Comparison of ENCODE assay signal across 9 cellular contexts in the genomic region with DNA sequence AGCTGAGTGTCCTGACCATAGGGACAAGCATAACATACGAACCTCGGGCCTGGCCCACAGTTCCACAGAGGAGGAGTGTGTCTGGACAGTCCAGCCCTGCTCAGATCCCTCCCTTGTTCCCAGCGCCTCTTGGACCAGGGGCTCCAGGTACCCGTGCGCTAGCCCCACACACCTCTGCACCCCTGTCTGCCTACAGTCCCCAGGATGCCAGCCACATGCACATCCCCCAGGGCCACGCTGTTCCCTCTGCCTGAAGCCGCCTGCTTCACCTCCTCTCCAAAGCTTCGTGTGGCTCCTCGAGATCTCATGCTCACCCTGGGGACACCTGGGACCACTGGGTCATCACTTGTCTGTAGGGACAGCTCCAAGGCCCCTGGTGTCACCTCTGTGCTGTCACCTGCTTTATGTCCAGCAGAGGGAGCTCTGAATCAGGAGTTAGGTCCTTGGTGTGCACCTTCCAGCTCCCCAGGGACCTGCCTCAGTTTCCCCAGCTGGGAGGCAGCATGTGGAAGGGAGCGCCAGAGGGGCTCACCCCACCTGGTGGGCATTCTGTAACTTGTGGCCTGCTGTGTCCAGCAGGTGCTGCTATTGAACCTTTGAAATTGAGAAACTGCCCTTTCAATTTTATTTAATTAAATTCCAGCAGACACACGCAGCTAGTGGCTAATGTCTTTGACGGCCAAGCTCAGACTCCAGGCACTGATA. TPM values are rescaled to one million over a fixed set of nuclear protein-coding genes. Genes with fewer than 3 reads are reported as not detected.
DNase-seq lines count a peak whose midpoint lies in the region; ATAC-seq, FAIRE-seq and TF ChIP-seq lines count a peak whose summit lies in the region.
"Had no signal": no experiment of that assay in that cellular context is flagged by ENCODE, and none has a peak within 500 bp of the region (broad histone marks: within the 10 kb centered on the region; RNA-seq: fewer than 3 reads in every experiment).

No MANE protein-coding gene starts in this region.

- H3K27ac ChIP-seq in H1 (ENCODE audit: low read depth, low read length) (no peak overlapping the region), neural cell (ENCODE audit: low read length) (no peak overlapping the region)

- H3K4ac ChIP-seq in H1 (replicated peaks; ENCODE audit: insufficient read length, low read depth, low read length): no peak overlapping the region

- peak; percentile 66 for DNase-seq in GM03348 (ENCODE audit: low spot score)
- peak; percentile 53 for DNase-seq in M059J (ENCODE audit: low read depth)
- peak; percentile 20 to 41 for DNase-seq in activated CD4-positive, alpha-beta T cell treated with anti-CD3 and anti-CD28 coated beads, Interleukin-2, amount 50 U/mL, for 24 hours (ENCODE audit: low read depth in 1 of 2, low spot score in 1 of 2)
- peak in 1 of 2 experiments; percentile 86 for DNase-seq in H1 (ENCODE audit: low read depth in 1 of 2, low spot score in 2 of 2)
- DNase-seq in KG1 (lab: John Stamatoyannopoulos, UW): no peak

- TF ChIP-seq RAD21 in H1 (IDR thresholded peaks at IDR 0.05 in 1 of 2, conservative IDR thresholded peaks at IDR 0.05 in 1 of 2; ENCODE audit: low read depth in 2 of 2, low read length in 2 of 2) (peak; percentile 85 to 89), neural cell (conservative IDR thresholded peaks at IDR 0.05) (peak; percentile 78)

- H3K18ac ChIP-seq in H1 (ENCODE audit: extremely low read depth, low read length): no peak overlapping the region

- no peak overlapping the region for H3K56ac ChIP-seq in H1 (replicated peaks; ENCODE audit: insufficient read length, low read depth, low read length)

- peak; percentile 85 for FAIRE-seq in H1 (lab: Jason Lieb, UNC)

- no peak overlapping the region for H2AFZ ChIP-seq in H1 (ENCODE audit: low read length)
- H2AFZ ChIP-seq in neural cell (ENCODE audit: low read depth, low read length): no peak overlapping the region

- H3K79me2 ChIP-seq in H1 (ENCODE audit: control insufficient read depth in 1 of 2, insufficient read depth in 2 of 2, low read length in 2 of 2) (no peaks in the 10 kb centered on the region), neural cell (replicated peaks; ENCODE audit: insufficient read depth, low read length) (no peaks in the 10 kb centered on the region)

- no peak overlapping the region for H2BK5ac ChIP-seq in H1 (ENCODE audit: low read depth, low read length)

- no peak for TF ChIP-seq EP300 in H1 (IDR thresholded peaks at IDR 0.05; ENCODE audit: borderline replicate concordance in 1 of 2, low read depth in 2 of 2, low read length in 2 of 2)
- no peak for TF ChIP-seq EP300 in neural cell (conservative IDR thresholded peaks at IDR 0.05; ENCODE audit: poor library complexity, severe bottlenecking)

- H2AK5ac ChIP-seq in H1 (ENCODE audit: low read depth, low read length): no peak overlapping the region

- H3K23ac ChIP-seq in H1 (ENCODE audit: insufficient read length): no peak overlapping the region

- H3K4me1 ChIP-seq in H1 (replicated peaks in 1 of 4; ENCODE audit: control insufficient read depth in 3 of 4, insufficient read depth in 4 of 4, low read length in 3 of 4): peaks cover 0 to 6% (median 3%) of the 10 kb centered on the region in 4 experiments; a peak in 5 of 7 replicates

- H3K79me1 ChIP-seq in H1 (ENCODE audit: low read depth, low read length): no peaks in the 10 kb centered on the region

- H2BK120ac ChIP-seq in H1 (replicated peaks; ENCODE audit: low read depth, low read length): no peak overlapping the region

- no peak for TF ChIP-seq POLR2A in H1 (IDR thresholded peaks at IDR 0.05; ENCODE audit: control extremely low read depth in 1 of 2, low read depth in 2 of 2, low read length in 2 of 2)

- TF ChIP-seq CTCF in H1 (IDR thresholded peaks at IDR 0.05; ENCODE audit: control extremely low read depth in 1 of 3, insufficient read depth in 1 of 3, low read depth in 1 of 3, low read length in 3 of 3) (peak; percentile 85 to 87 (median 87)), neural cell (IDR thresholded peaks at IDR 0.05; ENCODE audit: poor library complexity, severe bottlenecking) (peak; percentile 85)

- H3K4me2 ChIP-seq in H1 (ENCODE audit: insufficient read depth in 1 of 2, low read depth in 2 of 2, low read length in 2 of 2): no peak overlapping the region
- no peak overlapping the region for H3K4me2 ChIP-seq in neural cell (ENCODE audit: low read length)

- CTCF ChIA-PET in H1 (lab: Charles Lee; ENCODE audit: partially characterized antibody): interaction anchor here (0.6 to 5.3 kb wide), 61 partner anchors 7 to 396 kb away, joined by 3 to 199 read pairs (median 4); partner anchors contain the start of genes ARFGAP1, BIRC7, COL20A1 and NKAIN4

- H3K36me3 ChIP-seq in H1 (ENCODE audit: control insufficient read depth in 2 of 4, insufficient read depth in 4 of 4, low read length in 3 of 4) (no peaks in the 10 kb centered on the region), neural cell (ENCODE audit: insufficient read depth, low read length) (no peaks in the 10 kb centered on the region)

- no peak overlapping the region for H4K8ac ChIP-seq in H1 (ENCODE audit: extremely low read depth, insufficient read depth, low read length)

- H3K4me3 ChIP-seq in H1 (ENCODE audit: extremely low read depth in 1 of 4, insufficient read depth in 2 of 4, low read depth in 3 of 4, low read length in 4 of 4) (no peak overlapping the region), neural cell (ENCODE audit: low read length) (no peak overlapping the region)

- H4K20me1 ChIP-seq in H1 (replicated peaks in 1 of 2; ENCODE audit: control insufficient read depth in 1 of 2, insufficient read depth in 2 of 2, low read length in 2 of 2) (peaks cover 0 to 3% of the 10 kb centered on the region in 2 experiments), neural cell (ENCODE audit: insufficient read depth) (no peaks in the 10 kb centered on the region)

- no peak overlapping the region for H2BK12ac ChIP-seq in H1 (ENCODE audit: low read depth, low read length)

- H3K9ac ChIP-seq in H1 (replicated peaks in 1 of 4; ENCODE audit: extremely low read depth in 1 of 4, low read depth in 3 of 4, low read length in 3 of 4): no peak overlapping the region
- H3K9ac ChIP-seq in neural cell (ENCODE audit: low read length): no peak overlapping the region

- ATAC-seq in HG02763 (IDR thresholded peaks at IDR 0.05; ENCODE audit: unreplicated experiment) (no peak), HG03039 (IDR thresholded peaks at IDR 0.05; ENCODE audit: unreplicated experiment) (no peak)

- H2BK20ac ChIP-seq in H1 (ENCODE audit: low read length): no peak overlapping the region

- POLR2A ChIA-PET in H1 (lab: Charles Lee; ENCODE audit: partially characterized antibody): interaction anchor here (0.7 to 3.3 kb wide), 10 partner anchors 9 to 74 kb away, joined by 3 to 14 read pairs (median 4); partner anchors contain the start of gene BIRC7

- WGBS in H1 (ENCODE audit: extremely low coverage in 1 of 2, insufficient coverage in 1 of 2, insufficient read length in 1 of 2, insufficient replicate concordance in 2 of 2, low coverage in 1 of 2, low lambda C conversion rate in 2 of 2, missing lambda C conversion rate in 1 of 2), 2 experiments: 66% methylated on average over 12 of the region's 12 CpGs; no CpG with 5 or more reads in 1 of the 2 experiments

- H3K9me3 ChIP-seq in H1 (ENCODE audit: insufficient read depth in 2 of 2, low read depth in 1 of 2, low read length in 1 of 2) (no peaks in the 10 kb centered on the region), neural cell (ENCODE audit: low read length) (no peaks in the 10 kb centered on the region)

- no peaks in the 10 kb centered on the region for H3F3A ChIP-seq in neural cell (ENCODE audit: insufficient read depth, low read length, poor library complexity, severe bottlenecking)

- H3K14ac ChIP-seq in H1 (ENCODE audit: insufficient read length): no peak overlapping the region

- no peak overlapping the region for H4K5ac ChIP-seq in H1 (ENCODE audit: insufficient read length, low read depth, low read length)

- H3K9me2 ChIP-seq in neural cell (ENCODE audit: insufficient read depth, low read length): no peaks in the 10 kb centered on the region

- peak overlapping the region; percentile 89; the same call in 1 of the 2 replicates for H2BK15ac ChIP-seq in H1 (ENCODE audit: low read length)

- H3K27me3 ChIP-seq in H1 (replicated peaks in 1 of 4; ENCODE audit: control insufficient read depth in 3 of 4, extremely low read depth in 1 of 4, insufficient read depth in 3 of 4, low read length in 3 of 4) (peaks cover 0 to 3% (median 0%) of the 10 kb centered on the region in 4 experiments; a peak in 2 of 7 replicates), neural cell (ENCODE audit: insufficient read depth, low read depth, low read length) (no peaks in the 10 kb centered on the region)

- H4K91ac ChIP-seq in H1 (replicated peaks; ENCODE audit: insufficient read length, low read length): no peak overlapping the region

- H3K23me2 ChIP-seq in H1 (ENCODE audit: low read depth, low read length): peaks cover 2% of the 10 kb centered on the region; the same call in 1 of the 2 replicates

RNA-seq across cellular contexts. Expression of gene YTHDF1, which starts 7.3 kb away (rescaled TPM):
- total RNA-seq in M059J (2014; rRNA removed; shearing (Covaris generic)): 28.4 and 41.2 TPM in 2 replicates
- 66.0 and 66.1 TPM in 2 replicates for total RNA-seq in H1 (2021; fragmentation: NEBNext Ultra II Directional; extraction: Animal tissue kit (Norgen Biotek cat#: 25700))
- polyA plus RNA-seq in H1 (2011; rRNA removed) (32.8 and 38.3 TPM in 2 replicates), neural cell (36.9 and 38.2 TPM in 2 replicates)
- polyA plus RNA-seq in H1 (2011; cell fraction: cytosol; rRNA removed): 41.4 TPM
- polyA plus RNA-seq in H1 (2011; cell fraction: nucleus; rRNA removed): 41.1 TPM
- 46.9 to 54.7 TPM (median 49.9 TPM) in 4 replicates for polyA plus RNA-seq in H1 (2012, experiment 1 of 2)
- 35.5 TPM for polyA plus RNA-seq in H1 (2012, experiment 2 of 2)
- polyA plus RNA-seq in H1 (2013, experiment 1 of 2): 44.4 TPM
- 44.2 TPM for polyA plus RNA-seq in H1 (2013, experiment 2 of 2)
- 42.5 and 44.7 TPM in 2 replicates for polyA minus RNA-seq in H1 (2011; rRNA and poly(A)+ RNA removed)
- polyA minus RNA-seq in H1 (2011; cell fraction: cytosol; rRNA and poly(A)+ RNA removed): 40.8 TPM
- polyA minus RNA-seq in H1 (2011; cell fraction: nucleus; rRNA and poly(A)+ RNA removed): 22.0 TPM
- 30.9 and 33.9 TPM in 2 replicates for polyA minus RNA-seq in neural cell

RNA-seq across cellular contexts. Expression of gene BIRC7, which starts 12.4 kb away (rescaled TPM):
- not detected in 2 replicates for total RNA-seq in M059J (2014; rRNA removed; shearing (Covaris generic))
- 0.41 TPM in 1 of 2 replicates, not detected in the other for total RNA-seq in H1 (2021; fragmentation: NEBNext Ultra II Directional; extraction: Animal tissue kit (Norgen Biotek cat#: 25700))
- polyA plus RNA-seq in H1 (2011; rRNA removed): 0.11 and 0.16 TPM in 2 replicates
- polyA plus RNA-seq in H1 (2011; cell fraction: cytosol; rRNA removed): 0.16 TPM
- 0.77 TPM for polyA plus RNA-seq in H1 (2011; cell fraction: nucleus; rRNA removed)
- polyA plus RNA-seq in H1 (2012, experiment 1 of 2): 0.19 TPM in 1 of 4 replicates, not detected in the others
- polyA plus RNA-seq in H1 (2012, experiment 2 of 2): not detected
- polyA plus RNA-seq in H1 (2013, experiment 1 of 2): 0.06 TPM
- polyA plus RNA-seq in H1 (2013, experiment 2 of 2): 0.06 TPM
- polyA minus RNA-seq in H1 (2011; rRNA and poly(A)+ RNA removed): not detected in 2 replicates
- polyA minus RNA-seq in H1 (2011; cell fraction: cytosol; rRNA and poly(A)+ RNA removed): not detected
- not detected for polyA minus RNA-seq in H1 (2011; cell fraction: nucleus; rRNA and poly(A)+ RNA removed)
- polyA plus RNA-seq in neural cell: not detected in 2 replicates
- polyA minus RNA-seq in neural cell: not detected in 2 replicates
- total RNA-seq: skeletal muscle tissue had no signal

RNA-seq across cellular contexts. Expression of gene NKAIN4, which starts 31.0 kb away (rescaled TPM):
- not detected in 2 replicates for total RNA-seq in M059J (2014; rRNA removed; shearing (Covaris generic))
- total RNA-seq in H1 (2021; fragmentation: NEBNext Ultra II Directional; extraction: Animal tissue kit (Norgen Biotek cat#: 25700)): 6.6 and 6.9 TPM in 2 replicates
- polyA plus RNA-seq in H1 (2011; rRNA removed): 17.0 and 21.9 TPM in 2 replicates
- 13.2 TPM for polyA plus RNA-seq in H1 (2011; cell fraction: cytosol; rRNA removed)
- polyA plus RNA-seq in H1 (2011; cell fraction: nucleus; rRNA removed): 27.5 TPM
- 4.5 to 10.2 TPM (median 8.1 TPM) in 4 replicates for polyA plus RNA-seq in H1 (2012, experiment 1 of 2)
- 6.7 TPM for polyA plus RNA-seq in H1 (2012, experiment 2 of 2)
- polyA plus RNA-seq in H1 (2013, experiment 1 of 2): 8.1 TPM
- 5.9 TPM for polyA plus RNA-seq in H1 (2013, experiment 2 of 2)
- 5.3 and 5.5 TPM in 2 replicates for polyA minus RNA-seq in H1 (2011; rRNA and poly(A)+ RNA removed)
- polyA minus RNA-seq in H1 (2011; cell fraction: cytosol; rRNA and poly(A)+ RNA removed): 4.3 TPM
- 7.0 TPM for polyA minus RNA-seq in H1 (2011; cell fraction: nucleus; rRNA and poly(A)+ RNA removed)
- polyA plus RNA-seq in neural cell: 11.2 and 18.7 TPM in 2 replicates
- polyA minus RNA-seq in neural cell: 5.4 TPM in 2 replicates

RNA-seq across cellular contexts. Expression of gene ARFGAP1, which starts 49.3 kb away (rescaled TPM):
- total RNA-seq in M059J (2014; rRNA removed; shearing (Covaris generic)): 35.3 and 78.1 TPM in 2 replicates
- 93.0 and 100 TPM in 2 replicates for total RNA-seq in H1 (2021; fragmentation: NEBNext Ultra II Directional; extraction: Animal tissue kit (Norgen Biotek cat#: 25700))
- polyA plus RNA-seq in H1 (2011; rRNA removed): 93.7 and 136 TPM in 2 replicates
- polyA plus RNA-seq in H1 (2011; cell fraction: cytosol; rRNA removed): 110 TPM
- polyA plus RNA-seq in H1 (2011; cell fraction: nucleus; rRNA removed): 723 TPM
- polyA plus RNA-seq in H1 (2012, experiment 1 of 2): 84.2 to 119 TPM (median 111 TPM) in 4 replicates
- polyA plus RNA-seq in H1 (2012, experiment 2 of 2): 65.8 TPM
- 59.7 TPM for polyA plus RNA-seq in H1 (2013, experiment 1 of 2)
- polyA plus RNA-seq in H1 (2013, experiment 2 of 2): 49.0 TPM
- polyA minus RNA-seq in H1 (2011; rRNA and poly(A)+ RNA removed): 37.5 and 49.1 TPM in 2 replicates
- polyA minus RNA-seq in H1 (2011; cell fraction: cytosol; rRNA and poly(A)+ RNA removed): 44.3 TPM
- polyA minus RNA-seq in H1 (2011; cell fraction: nucleus; rRNA and poly(A)+ RNA removed): 123 TPM
- 70.2 and 82.0 TPM in 2 replicates for polyA plus RNA-seq in neural cell
- 40.6 and 47.7 TPM in 2 replicates for polyA minus RNA-seq in neural cell
